ENCODE assay signal across 13 cellular contexts in genomic region chrX:51148848-51149247, GRCh38.
A peak's percentile ranks its signal among the peaks of the same experiment; 100 is the strongest.
DNase-seq lines count a peak whose midpoint lies in the region; ATAC-seq, FAIRE-seq and TF ChIP-seq lines count a peak whose summit lies in the region.
"Had no signal": no experiment of that assay in that cellular context is flagged by ENCODE, and none has a peak within 500 bp of the region (broad histone marks: within the 10 kb centered on the region; RNA-seq: fewer than 3 reads in every experiment).

No MANE protein-coding gene starts in this region.

- ATAC-seq in A549 (peak in 1 of 2 experiments; percentile 38; a peak in 1 of 6 replicates), GM23338 (peak; percentile 90), WTC11 (peak; percentile 90), HG03378 (IDR thresholded peaks at IDR 0.05; ENCODE audit: unreplicated experiment) (no peak)
- ATAC-seq: esophagus mucosa; naive thymus-derived CD4-positive, alpha-beta T cell had no signal

- no peak overlapping the region for H2AFZ ChIP-seq in GM23338

- H3K36me3 ChIP-seq in GM23338 (ENCODE audit: insufficient read depth): no peaks in the 10 kb centered on the region
- H3K36me3 ChIP-seq: BE2C had no signal

- no peaks in the 10 kb centered on the region for H3K9me3 ChIP-seq in A549
- H3K9me3 ChIP-seq: BE2C had no signal

- POLR2A ChIA-PET in A549 (lab: Yijun Ruan, JAX) (no interaction called here), WTC11 (lab: Charles Lee) (interaction anchor here (0.9 kb wide), 1 partner anchor 10 kb away, joined by 3 read pairs; no protein-coding TSS in a partner anchor)

- TF ChIP-seq CTCF in A549 (IDR thresholded peaks at IDR 0.05) (no peak; the same call in 2 of the 3 replicates), GM23338 (conservative IDR thresholded peaks at IDR 0.05; ENCODE audit: low read depth in 2 of 2) (peak; percentile 50 to 69), WTC11 (IDR thresholded peaks at IDR 0.05) (no peak)

- no peak for TF ChIP-seq EP300 in A549 (IDR thresholded peaks at IDR 0.05)

- H3K27me3 Mint-ChIP-seq in GM23338 (ENCODE audit: insufficient read depth, low read depth, poor library complexity) (peaks cover 4% of the 10 kb centered on the region), WTC11 (ENCODE audit: low read depth) (no peaks in the 10 kb centered on the region)

- H3F3A ChIP-seq in GM23338 (replicated peaks; ENCODE audit: low read depth): no peaks in the 10 kb centered on the region

- no peaks in the 10 kb centered on the region for H3K9me2 ChIP-seq in GM23338 (ENCODE audit: insufficient read depth)

- no peaks in the 10 kb centered on the region for H3K4me1 ChIP-seq in A549
- H3K4me1 ChIP-seq in GM23338 (ENCODE audit: insufficient read depth): no peaks in the 10 kb centered on the region
- H3K4me1 ChIP-seq: BE2C had no signal

- H3K9me3 Mint-ChIP-seq in GM23338 (no peaks in the 10 kb centered on the region), WTC11 (no peaks in the 10 kb centered on the region)

- peak; percentile 74 for FAIRE-seq in A549 (lab: Jason Lieb, UNC)

- DNase-seq in A549 (ENCODE audit: low read depth in 1 of 2, low spot score in 1 of 2): peak in 1 of 2 experiments; percentile 12
- DNase-seq in GM23338 (ENCODE audit: low spot score): peak; percentile 62
- DNase-seq in WTC11 (ENCODE audit: low spot score): peak; percentile 19
- peak; percentile 13 for DNase-seq in inferior parietal cortex (ENCODE audit: extremely low spot score)
- DNase-seq in DMS153 treated with DMSO at 0.1 percent for 48 hours (lab: John Stamatoyannopoulos, UW; ENCODE audit: unreplicated experiment): no peak
- no peak for DNase-seq in HCEC 1CT
- DNase-seq in T-helper 9 cell: no peak
- DNase-seq: activated T-cell treated with anti-CD3 and anti-CD28 coated beads, Interleukin-2, amount 50 U/mL, for 1 hour; BE2C; naive thymus-derived CD4-positive, alpha-beta T cell; NCI-H2029 treated with DMSO at 0.1 percent for 48 hours had no signal

- H3K4me3 Mint-ChIP-seq in GM23338 (no peak overlapping the region), WTC11 (no peak overlapping the region)
- H3K4me3 Mint-ChIP-seq: naive thymus-derived CD4-positive, alpha-beta T cell had no signal

- H3K4me1 Mint-ChIP-seq in GM23338 (peaks cover 3% of the 10 kb centered on the region; the same call in 2 of the 3 replicates), WTC11 (peaks cover 7% of the 10 kb centered on the region)
- H3K4me1 Mint-ChIP-seq: naive thymus-derived CD4-positive, alpha-beta T cell had no signal

- CTCF ChIA-PET in A549 (lab: Yijun Ruan, JAX): interaction anchor here (0.7 to 1.3 kb wide), 2 partner anchors 272 to 312 kb away, joined by 3 to 4 read pairs; no protein-coding TSS in a partner anchor
- CTCF ChIA-PET in WTC11 (lab: Charles Lee): interaction anchor here (0.8 to 2.1 kb wide), 8 partner anchors 20 to 1113 kb away, joined by 3 to 31 read pairs (median 6); no protein-coding TSS in a partner anchor

- no peaks in the 10 kb centered on the region for H4K20me1 ChIP-seq in GM23338 (replicated peaks; ENCODE audit: insufficient read depth)

- TF ChIP-seq POLR2A in A549 (IDR thresholded peaks at IDR 0.05; ENCODE audit: low read length): no peak

- peak in 1 of 2 experiments; percentile 39; a peak in 2 of 5 replicates for TF ChIP-seq RAD21 in A549 (conservative IDR thresholded peaks at IDR 0.05 in 1 of 2, IDR thresholded peaks at IDR 0.05 in 1 of 2)

- H3K36me3 Mint-ChIP-seq in GM23338 (ENCODE audit: low read depth): no peaks in the 10 kb centered on the region
- H3K36me3 Mint-ChIP-seq in WTC11: no peaks in the 10 kb centered on the region
- H3K36me3 Mint-ChIP-seq: naive thymus-derived CD4-positive, alpha-beta T cell had no signal

- H3K4me3 ChIP-seq in A549 (no peak overlapping the region), GM23338 (no peak overlapping the region)

- H3K27me3 ChIP-seq in GM23338 (ENCODE audit: insufficient read depth): no peaks in the 10 kb centered on the region
- H3K27me3 ChIP-seq: BE2C had no signal

- H3K4me2 ChIP-seq in A549: no peak overlapping the region
- H3K4me2 ChIP-seq in GM23338: no peak overlapping the region

- WGBS in A549 (ENCODE audit: missing lambda C conversion rate): 0% methylated on average over 2 of the region's 2 CpGs

- H3K79me2 ChIP-seq in GM23338 (replicated peaks; ENCODE audit: insufficient read depth): no peaks in the 10 kb centered on the region

- H3K27ac Mint-ChIP-seq in GM23338: no peak overlapping the region
- no peak overlapping the region for H3K27ac Mint-ChIP-seq in WTC11
- H3K27ac Mint-ChIP-seq: naive thymus-derived CD4-positive, alpha-beta T cell had no signal

- no peak overlapping the region for H3K27ac ChIP-seq in A549
- H3K27ac ChIP-seq in GM23338 (ENCODE audit: low read depth): no peak overlapping the region

TF ChIP-seq in A549, 52 proteins besides CTCF, POLR2A, EP300 and RAD21 (continues in another document):
- TF ChIP-seq ATOH8 (CRISPR knock-in tag; IDR thresholded peaks at IDR 0.05; ENCODE audit: low read depth): no peak
- TF ChIP-seq CBX2 (IDR thresholded peaks at IDR 0.05; ENCODE audit: borderline replicate concordance, low read depth): no peak
- TF ChIP-seq BHLHE40 (IDR thresholded peaks at IDR 0.05; ENCODE audit: low read depth, low read length): no peak
- TF ChIP-seq CHD4 (IDR thresholded peaks at IDR 0.05; ENCODE audit: borderline replicate concordance): no peak
- TF ChIP-seq JUN (IDR thresholded peaks at IDR 0.05): no peak
- no peak for TF ChIP-seq TFCP2L1 (CRISPR knock-in tag; IDR thresholded peaks at IDR 0.05)
- TF ChIP-seq POLR2AphosphoS2 (conservative IDR thresholded peaks at IDR 0.05; ENCODE audit: low read length): no peak
- TF ChIP-seq KDM5A (IDR thresholded peaks at IDR 0.05): no peak

TF ChIP-seq in GM23338, 12 proteins besides CTCF, POLR2A, EP300 and RAD21 (continues in another document):
- TF ChIP-seq NANOG (IDR thresholded peaks at IDR 0.05; ENCODE audit: borderline replicate concordance) (no peak), STAT1 (IDR thresholded peaks at IDR 0.05; ENCODE audit: unreplicated experiment) (no peak), ETS1 (IDR thresholded peaks at IDR 0.05) (no peak)

TF ChIP-seq in WTC11, 78 proteins besides CTCF, POLR2A, EP300 and RAD21 (continues in another document):
- TF ChIP-seq ETV6 (CRISPR knock-in tag; IDR thresholded peaks at IDR 0.05): no peak
- no peak for TF ChIP-seq ZNF425 (CRISPR knock-in tag; conservative IDR thresholded peaks at IDR 0.05)
- no peak for TF ChIP-seq CREB1 (CRISPR knock-in tag; IDR thresholded peaks at IDR 0.05)
- TF ChIP-seq ZNF396 (CRISPR knock-in tag; IDR thresholded peaks at IDR 0.05; ENCODE audit: borderline replicate concordance): no peak
- TF ChIP-seq SP1 (CRISPR knock-in tag; conservative IDR thresholded peaks at IDR 0.05): no peak
- TF ChIP-seq AFF4 (CRISPR knock-in tag; IDR thresholded peaks at IDR 0.05; ENCODE audit: borderline replicate concordance): no peak
- TF ChIP-seq CDX4 (CRISPR knock-in tag; IDR thresholded peaks at IDR 0.05; ENCODE audit: borderline replicate concordance): no peak

Comparison
In these comparisons a context has a peak if more than half of its experiments do, and no peak if none do; other contexts are left out.
1. DNase-seq: peak in GM23338 (single experiment), WTC11 (single experiment) and inferior parietal cortex (single experiment); none in DMS153 treated with DMSO at 0.1 percent for 48 hours (single experiment), HCEC 1CT (single experiment) and T-helper 9 cell (single experiment).
2. CTCF ChIP-seq: peak in GM23338 (2 of 2); none in A549 (single experiment) and WTC11 (single experiment).